ENCODE assay signal across 22 cellular contexts in genomic region chr10:109838592-109839244, GRCh38.
A peak's percentile ranks its signal among the peaks of the same experiment; 100 is the strongest.
DNase-seq lines count a peak whose midpoint lies in the region; ATAC-seq and TF ChIP-seq lines count a peak whose summit lies in the region.
"Had no signal": no experiment of that assay in that cellular context is flagged by ENCODE, and none has a peak within 500 bp of the region (broad histone marks: within the 10 kb centered on the region; RNA-seq: fewer than 3 reads in every experiment).

No MANE protein-coding gene starts in this region.

- no peaks in the 10 kb centered on the region for H3K4me1 ChIP-seq in Caco-2
- H3K4me1 ChIP-seq: Peyer's patch, SJCRH30, suprapubic skin had no signal

- H3K4me3 Mint-ChIP-seq in Caco-2 (ENCODE audit: unreplicated experiment) (no peak overlapping the region), HFFc6 (no peak overlapping the region), WTC11 (no peak overlapping the region), neural crest cell (no peak overlapping the region)
- H3K4me3 Mint-ChIP-seq: activated CD8-positive, alpha-beta T cell treated with anti-CD3 and anti-CD28 coated beads for 36 hours; activated naive CD8-positive, alpha-beta T cell treated with anti-CD3 and anti-CD28 coated beads, Interleukin-2, amount 10 ng/mL, durations not matched to agents 7 days and 5 days; CD14-positive monocyte; stimulated activated memory B cell treated with anti-CD40 and anti-IgM and Interleukin-4, amounts not matched to agents 10 μg/mL and 1 μg/mL and 100 μg/mL, for 72 hours had no signal

- H3K4me1 Mint-ChIP-seq in Caco-2 (ENCODE audit: low read depth, unreplicated experiment) (no peaks in the 10 kb centered on the region), HFFc6 (ENCODE audit: low read depth) (no peaks in the 10 kb centered on the region), WTC11 (0 out of 2 replicates have a peak, but pooled peaks cover 3% of the 10 kb centered on the region), neural crest cell (peaks cover 5% of the 10 kb centered on the region)
- H3K4me1 Mint-ChIP-seq: activated naive CD8-positive, alpha-beta T cell treated with anti-CD3 and anti-CD28 coated beads, Interleukin-2, amount 10 ng/mL, durations not matched to agents 7 days and 5 days; CD14-positive monocyte; stimulated activated memory B cell treated with anti-CD40 and anti-IgM and Interleukin-4, amounts not matched to agents 10 μg/mL and 1 μg/mL and 100 μg/mL, for 72 hours had no signal

- TF ChIP-seq CTCF in Caco-2 (IDR thresholded peaks at IDR 0.05; ENCODE audit: insufficient read depth in 1 of 2, low read depth in 1 of 2, low read length in 1 of 2, severe bottlenecking in 1 of 2, unreplicated experiment in 1 of 2) = peak; percentile 18 to 23
- peak; percentile 40 for TF ChIP-seq CTCF in HFFc6 (IDR thresholded peaks at IDR 0.05)
- no peak for TF ChIP-seq CTCF in WTC11 (IDR thresholded peaks at IDR 0.05)
- peak; percentile 14 for TF ChIP-seq CTCF in neural crest cell (conservative IDR thresholded peaks at IDR 0.05)

- POLR2A ChIA-PET in Caco-2 (lab: Charles Lee) = no interaction called here
- POLR2A ChIA-PET in WTC11 (lab: Charles Lee) = no interaction called here

- no peaks in the 10 kb centered on the region for H3K9me3 Mint-ChIP-seq in Caco-2 (ENCODE audit: unreplicated experiment)
- H3K9me3 Mint-ChIP-seq in HFFc6 = no peaks in the 10 kb centered on the region
- H3K9me3 Mint-ChIP-seq in WTC11 = no peaks in the 10 kb centered on the region
- no peaks in the 10 kb centered on the region for H3K9me3 Mint-ChIP-seq in neural crest cell
- H3K9me3 Mint-ChIP-seq: activated CD8-positive, alpha-beta T cell treated with anti-CD3 and anti-CD28 coated beads for 36 hours; activated naive CD8-positive, alpha-beta T cell treated with anti-CD3 and anti-CD28 coated beads, Interleukin-2, amount 10 ng/mL, durations not matched to agents 7 days and 5 days; stimulated activated memory B cell treated with anti-CD40 and anti-IgM and Interleukin-4, amounts not matched to agents 10 μg/mL and 1 μg/mL and 100 μg/mL, for 72 hours had no signal

- DNase-seq in Caco-2 (no peak), HFFc6 (no peak), WTC11 (ENCODE audit: low spot score) (peak; percentile 19), neural crest cell (ENCODE audit: low read depth, low spot score) (no peak), NCI-H774 (lab: John Stamatoyannopoulos, UW) (no peak)
- DNase-seq: activated CD4-positive, alpha-beta T cell treated with anti-CD3 and anti-CD28 coated beads for 1 hour; activated CD8-positive, alpha-beta T cell treated with anti-CD3 and anti-CD28 coated beads for 36 hours; activated effector memory CD4-positive, alpha-beta T cell treated with anti-CD3 and anti-CD28 coated beads, Interleukin-2, amount 50 U/mL, for 16 hours; activated naive CD8-positive, alpha-beta T cell treated with anti-CD3 and anti-CD28 coated beads, Interleukin-2, amount 10 ng/mL, durations not matched to agents 7 days and 5 days; caudate nucleus; foreskin fibroblast; left colon; NCI-H1105 treated with DMSO at 0.1 percent for 48 hours; nucleus accumbens; Peyer's patch; stimulated activated CD4-positive, alpha-beta T cell treated with anti-CD3 and anti-CD28 coated beads, Interleukin-2, amount 100 ng/mL, for 48 hours had no signal

- intact Hi-C loops in Caco-2 (cut with micrococcal nuclease; ENCODE audit: unreplicated experiment) = no loop called here

- CTCF ChIA-PET in Caco-2 (lab: Charles Lee) (interaction anchor here (0.5 kb wide), 1 partner anchor 45 kb away, joined by 3 read pairs; no protein-coding TSS in a partner anchor), WTC11 (lab: Charles Lee) (interaction anchor here (0.8 to 1.8 kb wide), 8 partner anchors 12 to 364 kb away, joined by 3 to 10 read pairs (median 3); no protein-coding TSS in a partner anchor)

- no peak overlapping the region for H3K27ac Mint-ChIP-seq in Caco-2 (ENCODE audit: unreplicated experiment)
- H3K27ac Mint-ChIP-seq in HFFc6 = no peak overlapping the region
- no peak overlapping the region for H3K27ac Mint-ChIP-seq in WTC11
- H3K27ac Mint-ChIP-seq in neural crest cell (ENCODE audit: unreplicated experiment) = no peak overlapping the region
- H3K27ac Mint-ChIP-seq: activated CD8-positive, alpha-beta T cell treated with anti-CD3 and anti-CD28 coated beads for 36 hours; activated naive CD8-positive, alpha-beta T cell treated with anti-CD3 and anti-CD28 coated beads, Interleukin-2, amount 10 ng/mL, durations not matched to agents 7 days and 5 days; CD14-positive monocyte; stimulated activated memory B cell treated with anti-CD40 and anti-IgM and Interleukin-4, amounts not matched to agents 10 μg/mL and 1 μg/mL and 100 μg/mL, for 72 hours had no signal

- no peaks in the 10 kb centered on the region for H3K27me3 ChIP-seq in Caco-2 (replicated peaks; ENCODE audit: control insufficient read depth, insufficient read depth, low read length)
- H3K27me3 ChIP-seq: Peyer's patch, SJCRH30, suprapubic skin had no signal

- H3K36me3 ChIP-seq in Caco-2 (ENCODE audit: control insufficient read depth, insufficient read depth, low read length) = no peaks in the 10 kb centered on the region
- H3K36me3 ChIP-seq: Peyer's patch, SJCRH30, suprapubic skin had no signal

- H3K4me3 ChIP-seq in Caco-2 (ENCODE audit: low read depth, low read length) = no peak overlapping the region
- H3K4me3 ChIP-seq: Peyer's patch, SJCRH30, suprapubic skin had no signal

- ATAC-seq in WTC11 = peak; percentile 64
- no peak for ATAC-seq in HG02970 (IDR thresholded peaks at IDR 0.05; ENCODE audit: low FRiP score, unreplicated experiment)
- no peak for ATAC-seq in GM18909 (IDR thresholded peaks at IDR 0.05; ENCODE audit: poor library complexity, unreplicated experiment)
- ATAC-seq: activated CD8-positive, alpha-beta T cell treated with anti-CD3 and anti-CD28 coated beads for 36 hours; left colon; stimulated activated memory B cell treated with anti-CD40 and anti-IgM and Interleukin-4, amounts not matched to agents 10 μg/mL and 1 μg/mL and 100 μg/mL, for 72 hours had no signal

- H3K9me3 ChIP-seq in Caco-2 = no peaks in the 10 kb centered on the region
- H3K9me3 ChIP-seq: Peyer's patch, SJCRH30, suprapubic skin had no signal

- H3K27me3 Mint-ChIP-seq in Caco-2 (ENCODE audit: insufficient read depth, unreplicated experiment) = peaks cover 18% of the 10 kb centered on the region
- H3K27me3 Mint-ChIP-seq in HFFc6 (ENCODE audit: insufficient read depth) = peaks cover 16% of the 10 kb centered on the region
- H3K27me3 Mint-ChIP-seq in WTC11 (ENCODE audit: low read depth) = no peaks in the 10 kb centered on the region
- no peaks in the 10 kb centered on the region for H3K27me3 Mint-ChIP-seq in neural crest cell (ENCODE audit: low read depth)

- H3K36me3 Mint-ChIP-seq in Caco-2 (ENCODE audit: insufficient read depth, unreplicated experiment) (no peaks in the 10 kb centered on the region), HFFc6 (ENCODE audit: low read depth) (no peaks in the 10 kb centered on the region), WTC11 (no peaks in the 10 kb centered on the region), neural crest cell (ENCODE audit: low read depth) (no peaks in the 10 kb centered on the region)
- H3K36me3 Mint-ChIP-seq: activated naive CD8-positive, alpha-beta T cell treated with anti-CD3 and anti-CD28 coated beads, Interleukin-2, amount 10 ng/mL, durations not matched to agents 7 days and 5 days; CD14-positive monocyte; stimulated activated memory B cell treated with anti-CD40 and anti-IgM and Interleukin-4, amounts not matched to agents 10 μg/mL and 1 μg/mL and 100 μg/mL, for 72 hours had no signal

- no TSS peak for BruUV-seq in Caco-2 (replicated peaks; lab: Mats Ljungman, UMichigan)

TF ChIP-seq in WTC11, 78 proteins besides CTCF, POLR2A, EP300 and RAD21:
- TF ChIP-seq ZNF121 (CRISPR knock-in tag; IDR thresholded peaks at IDR 0.05) (no peak), ZNF512 (CRISPR knock-in tag; IDR thresholded peaks at IDR 0.05; ENCODE audit: borderline replicate concordance) (no peak)
